Comparison of ENCODE assay signal across 24 cellular contexts in genomic region chr13:112854321-112854720, GRCh38.
"Had no signal": no experiment of that assay in that cellular context is flagged by ENCODE, and none has a peak within 500 bp of the region (broad histone marks: within the 10 kb centered on the region; RNA-seq: fewer than 3 reads in every experiment).

No MANE protein-coding gene starts in this region.

- ATAC-seq: effector memory CD8-positive, alpha-beta T cell; left cardiac atrium; left lung; mucosa of descending colon; natural killer cell treated with Interleukin-12 subunit alpha and Interleukin-12 subunit beta and Interleukin-15 and Interleukin-18, amount 100 ng/mL, for 72 hours; sciatic nerve; stimulated activated effector memory CD8-positive, alpha-beta T cell treated with anti-CD3 and anti-CD28 coated beads, Interleukin-12 subunit alpha, Interleukin-12 subunit beta, amount 100 ng/mL, for 72 hours had no signal

- H3K9me3 Mint-ChIP-seq: central memory CD8-positive, alpha-beta T cell; effector memory CD8-positive, alpha-beta T cell; memory B cell; mesothelial cell of epicardium; natural killer cell treated with Interleukin-12 subunit alpha and Interleukin-12 subunit beta and Interleukin-15 and Interleukin-18, amount 100 ng/mL, for 72 hours; neural crest cell; stimulated activated effector memory CD8-positive, alpha-beta T cell treated with anti-CD3 and anti-CD28 coated beads, Interleukin-12 subunit alpha, Interleukin-12 subunit beta, amount 100 ng/mL, for 72 hours had no signal

- H3K4me3 Mint-ChIP-seq: central memory CD8-positive, alpha-beta T cell; effector memory CD8-positive, alpha-beta T cell; memory B cell; mesothelial cell of epicardium; naive B cell; natural killer cell treated with Interleukin-12 subunit alpha and Interleukin-12 subunit beta and Interleukin-15 and Interleukin-18, amount 100 ng/mL, for 72 hours; neural crest cell; stimulated activated effector memory CD8-positive, alpha-beta T cell treated with anti-CD3 and anti-CD28 coated beads, Interleukin-12 subunit alpha, Interleukin-12 subunit beta, amount 100 ng/mL, for 72 hours had no signal

- H3K27me3 Mint-ChIP-seq: central memory CD8-positive, alpha-beta T cell; effector memory CD8-positive, alpha-beta T cell; memory B cell; naive B cell; natural killer cell treated with Interleukin-12 subunit alpha and Interleukin-12 subunit beta and Interleukin-15 and Interleukin-18, amount 100 ng/mL, for 72 hours had no signal

- H3K4me3 ChIP-seq: hepatocyte, left lung, mucosa of descending colon, prostate gland, right atrium auricular region, smooth muscle cell, stomach, thyroid gland had no signal

- H3K36me3 ChIP-seq: prostate gland had no signal

- H3K27ac Mint-ChIP-seq: memory B cell; mesothelial cell of epicardium; naive B cell; natural killer cell treated with Interleukin-12 subunit alpha and Interleukin-12 subunit beta and Interleukin-15 and Interleukin-18, amount 100 ng/mL, for 72 hours; stimulated activated effector memory CD8-positive, alpha-beta T cell treated with anti-CD3 and anti-CD28 coated beads, Interleukin-12 subunit alpha, Interleukin-12 subunit beta, amount 100 ng/mL, for 72 hours had no signal

- H3K4me1 Mint-ChIP-seq: central memory CD8-positive, alpha-beta T cell; neural crest cell; stimulated activated effector memory CD8-positive, alpha-beta T cell treated with anti-CD3 and anti-CD28 coated beads, Interleukin-12 subunit alpha, Interleukin-12 subunit beta, amount 100 ng/mL, for 72 hours had no signal

- H3K27me3 ChIP-seq: hepatocyte, left lung, right atrium auricular region, stomach, thyroid gland had no signal

- DNase-seq: cortex of kidney; effector memory CD8-positive, alpha-beta T cell; left cardiac atrium; naive B cell; stimulated activated CD4-positive, alpha-beta T cell treated with anti-CD3 and anti-CD28 coated beads, Interleukin-2, amount 100 ng/mL, for 24 hours; stimulated activated CD4-positive, alpha-beta T cell treated with anti-CD3 and anti-CD28 coated beads, Interleukin-4, amount 100 ng/mL, for 24 hours; stimulated activated naive CD4-positive, alpha-beta T cell treated with Interleukin-2 at 50 U/mL for 16 hours; stomach; thyroid gland; trophoblast cell had no signal

- H3K9me3 ChIP-seq: left lung, mucosa of descending colon, prostate gland, right atrium auricular region, stomach, thyroid gland had no signal

- H3K27ac ChIP-seq: hepatocyte, left lung, parathyroid adenoma, prostate gland, right atrium auricular region, stomach, thyroid gland had no signal

- H3K4me1 ChIP-seq: left lung, prostate gland, stomach had no signal
